Comparison of ENCODE assay signal across 7 cellular contexts in genomic region chr15:101250931-101251829, GRCh38. TPM values are rescaled to one million over a fixed set of nuclear protein-coding genes. Genes with fewer than 3 reads are reported as not detected.
DNase-seq lines count a peak whose midpoint lies in the region; ATAC-seq and TF ChIP-seq lines count a peak whose summit lies in the region.

No MANE protein-coding gene starts in this region.

- peaks cover 11% of the 10 kb centered on the region for H3K36me3 Mint-ChIP-seq in activated CD4-positive, alpha-beta memory T cell treated with anti-CD3 and anti-CD28 coated beads for 36 hours
- H3K36me3 Mint-ChIP-seq in naive thymus-derived CD4-positive, alpha-beta T cell, result peaks cover 0 to 16% (median 0%) of the 10 kb centered on the region in 5 donors

- no peaks in the 10 kb centered on the region for H3K27me3 Mint-ChIP-seq in activated CD4-positive, alpha-beta memory T cell treated with anti-CD3 and anti-CD28 coated beads for 36 hours
- H3K27me3 Mint-ChIP-seq in naive thymus-derived CD4-positive, alpha-beta T cell, result no peaks in the 10 kb centered on the region

- CTCF ChIA-PET in activated CD4-positive, alpha-beta memory T cell treated with anti-CD3 and anti-CD28 coated beads for 36 hours (lab: Charles Lee), result interaction anchor here (0.7 to 2.9 kb wide), 10 partner anchors 59 to 316 kb away, joined by 3 to 16 read pairs (median 4); no protein-coding TSS in a partner anchor
- CTCF ChIA-PET in naive thymus-derived CD4-positive, alpha-beta T cell (lab: Charles Lee), result interaction anchor here (0.8 kb wide), 1 partner anchor 38 kb away, joined by 3 read pairs; no protein-coding TSS in a partner anchor

- DNase-seq in Jurkat, Clone E6-1 (ENCODE audit: low read depth, low spot score), result no peak
- DNase-seq in activated CD4-positive, alpha-beta memory T cell treated with anti-CD3 and anti-CD28 coated beads for 36 hours, result peak; percentile 31
- no peak for DNase-seq in epithelial cell of prostate (ENCODE audit: low read depth, low spot score)
- peak in 4 of 9 donors; percentile 9 to 41 (median 18) for DNase-seq in naive thymus-derived CD4-positive, alpha-beta T cell
- no peak for DNase-seq in OCI-M1 (lab: John Stamatoyannopoulos, UW)

- TF ChIP-seq CTCF in GM12875 (IDR thresholded peaks at IDR 0.05; ENCODE audit: borderline replicate concordance, insufficient read depth, low read depth, low read length), result no peak

- POLR2A ChIA-PET in activated CD4-positive, alpha-beta memory T cell treated with anti-CD3 and anti-CD28 coated beads for 36 hours (lab: Charles Lee), result interaction anchor here (0.6 to 1.9 kb wide), 11 partner anchors 11 to 125 kb away, joined by 3 to 16 read pairs (median 5); partner anchors contain the start of gene SNRPA1
- POLR2A ChIA-PET in naive thymus-derived CD4-positive, alpha-beta T cell (lab: Charles Lee), result interaction anchor here (0.7 to 1.5 kb wide), 6 partner anchors 9 to 389 kb away, joined by 3 to 9 read pairs (median 4); partner anchors contain the start of gene SNRPA1

- ATAC-seq in GM21737 (IDR thresholded peaks at IDR 0.05; ENCODE audit: unreplicated experiment), result peak; percentile 23
- peak; percentile 70 for ATAC-seq in naive thymus-derived CD4-positive, alpha-beta T cell

- H3K36me3 ChIP-seq in naive thymus-derived CD4-positive, alpha-beta T cell (ENCODE audit: control insufficient read depth in 2 of 3, insufficient read depth in 3 of 3, low read length in 3 of 3), result no peaks in the 10 kb centered on the region

- H3K4me1 Mint-ChIP-seq in activated CD4-positive, alpha-beta memory T cell treated with anti-CD3 and anti-CD28 coated beads for 36 hours (ENCODE audit: low read depth), result peaks cover 60% of the 10 kb centered on the region
- peaks cover 26 to 67% (median 46%) of the 10 kb centered on the region in 7 donors for H3K4me1 Mint-ChIP-seq in naive thymus-derived CD4-positive, alpha-beta T cell

- peak overlapping the region; percentile 78 for H3K4me3 ChIP-seq in GM12875 (ENCODE audit: low read depth, low read length)
- H3K4me3 ChIP-seq in Jurkat, Clone E6-1 (ENCODE audit: low read length), result peak overlapping the region; percentile 68
- peak overlapping the region; percentile 64 for H3K4me3 ChIP-seq in naive thymus-derived CD4-positive, alpha-beta T cell (ENCODE audit: low read length)

- peaks cover 20 to 28% of the 10 kb centered on the region in 2 donors for H3K4me1 ChIP-seq in naive thymus-derived CD4-positive, alpha-beta T cell (ENCODE audit: control insufficient read depth in 2 of 2, insufficient read depth in 2 of 2, low read length in 2 of 2)

- no peaks in the 10 kb centered on the region for H3K9me3 ChIP-seq in naive thymus-derived CD4-positive, alpha-beta T cell (ENCODE audit: control insufficient read depth in 2 of 3, low read length in 3 of 3)

- peak overlapping the region; percentile 69 for H3K27ac ChIP-seq in epithelial cell of prostate
- H3K27ac ChIP-seq in naive thymus-derived CD4-positive, alpha-beta T cell (ENCODE audit: low read depth, low read length), result peak overlapping the region; percentile 62

- H3K4me3 Mint-ChIP-seq in activated CD4-positive, alpha-beta memory T cell treated with anti-CD3 and anti-CD28 coated beads for 36 hours, result peak overlapping the region; percentile 91
- H3K4me3 Mint-ChIP-seq in naive thymus-derived CD4-positive, alpha-beta T cell, result peak overlapping the region; percentile 84 to 93 (median 90)

- no peaks in the 10 kb centered on the region for H3K27me3 ChIP-seq in naive thymus-derived CD4-positive, alpha-beta T cell (ENCODE audit: control insufficient read depth in 2 of 2, insufficient read depth in 2 of 2, low read length in 2 of 2)

- H3K27ac Mint-ChIP-seq in activated CD4-positive, alpha-beta memory T cell treated with anti-CD3 and anti-CD28 coated beads for 36 hours, result peak overlapping the region; percentile 86
- peak overlapping the region; percentile 59 to 89 (median 83) for H3K27ac Mint-ChIP-seq in naive thymus-derived CD4-positive, alpha-beta T cell

- intact Hi-C loops in activated CD4-positive, alpha-beta memory T cell treated with anti-CD3 and anti-CD28 coated beads for 36 hours (cut with micrococcal nuclease), result loop anchor here (2.0 kb wide), 1 partner anchor 90 kb away; no protein-coding TSS in a partner anchor
- intact Hi-C loops in naive thymus-derived CD4-positive, alpha-beta T cell (cut with micrococcal nuclease), result loop anchor here (1.0 to 10.0 kb wide), 6 partner anchors 9 to 1324 kb away; partner anchors contain the start of genes ASB7 (in 1 of the 2), LINS1 (in 1 of the 2), LRRK1 (in 1 of the 2) and SNRPA1 (in 1 of the 2)

- no peaks in the 10 kb centered on the region for H3K9me3 Mint-ChIP-seq in activated CD4-positive, alpha-beta memory T cell treated with anti-CD3 and anti-CD28 coated beads for 36 hours
- no peaks in the 10 kb centered on the region for H3K9me3 Mint-ChIP-seq in naive thymus-derived CD4-positive, alpha-beta T cell

RNA-seq across cellular contexts. Expression of gene CHSY1, which starts 0.7 kb away (rescaled TPM):
- polyA plus RNA-seq in Jurkat, Clone E6-1 (2012; ENCODE audit: insufficient read depth, insufficient read length), result 22.0 TPM
- total RNA-seq in activated CD4-positive, alpha-beta memory T cell treated with anti-CD3 and anti-CD28 coated beads for 36 hours, result 10 to 100 TPM; 34.8 to 36.3 TPM
- total RNA-seq in naive thymus-derived CD4-positive, alpha-beta T cell, result 10 to 100 TPM in 3 of 5 experiments, 1 to 10 TPM in 2; 8.9 to 47.0 (median 10.8) TPM
- polyA plus RNA-seq in naive thymus-derived CD4-positive, alpha-beta T cell, result 1 to 10 TPM in 1 of 2 donors, under 1 TPM in 1; 0.78 to 1.2 TPM

RNA-seq across cellular contexts. Expression of gene SELENOS, which starts 26.1 kb away (rescaled TPM):
- 41.5 TPM for polyA plus RNA-seq in Jurkat, Clone E6-1 (2012; ENCODE audit: insufficient read depth, insufficient read length)
- 10 to 100 TPM; 30.9 to 31.7 TPM for total RNA-seq in activated CD4-positive, alpha-beta memory T cell treated with anti-CD3 and anti-CD28 coated beads for 36 hours
- 10 to 100 TPM; 24.8 to 42.2 (median 37.6) TPM for total RNA-seq in naive thymus-derived CD4-positive, alpha-beta T cell
- 10 to 100 TPM; 43.9 to 48.2 TPM for polyA plus RNA-seq in naive thymus-derived CD4-positive, alpha-beta T cell

RNA-seq across cellular contexts. Expression of gene SNRPA1, which starts 43.9 kb away (rescaled TPM):
- 302 TPM for polyA plus RNA-seq in Jurkat, Clone E6-1 (2012; ENCODE audit: insufficient read depth, insufficient read length)
- 100 to 1,000 TPM; 167 to 173 TPM for total RNA-seq in activated CD4-positive, alpha-beta memory T cell treated with anti-CD3 and anti-CD28 coated beads for 36 hours
- 100 to 1,000 TPM in 3 of 5 experiments, 10 to 100 TPM in 2; 80.1 to 212 (median 110) TPM for total RNA-seq in naive thymus-derived CD4-positive, alpha-beta T cell
- polyA plus RNA-seq in naive thymus-derived CD4-positive, alpha-beta T cell, result 10 to 100 TPM; 59.6 to 86.8 TPM
